Comparison of ENCODE assay signal across 26 cellular contexts in genomic region chr14:41825622-41826021, GRCh38.
"Had no signal": no experiment of that assay in that cellular context is flagged by ENCODE, and none has a peak within 500 bp of the region (broad histone marks: within the 10 kb centered on the region; RNA-seq: fewer than 3 reads in every experiment).

No MANE protein-coding gene starts in this region.

- H3K27me3 ChIP-seq: colonic mucosa, esophagus squamous epithelium, gastrocnemius medialis, heart right ventricle, left lung had no signal

- H3K36me3 ChIP-seq: colonic mucosa, esophagus squamous epithelium, gastrocnemius medialis, heart right ventricle, left lung, lower lobe of right lung had no signal

- H3K4me1 ChIP-seq: colonic mucosa, esophagus squamous epithelium, gastrocnemius medialis, heart right ventricle, left lung, lower lobe of right lung had no signal

- H3K4me3 ChIP-seq: colonic mucosa, esophagus squamous epithelium, gastrocnemius medialis, heart right ventricle, left lung, lower lobe of right lung, mucosa of descending colon had no signal

- H3K9me3 ChIP-seq: colonic mucosa, esophagus squamous epithelium, gastrocnemius medialis, lower lobe of right lung had no signal

- H3K27ac ChIP-seq: colonic mucosa, epithelial cell of prostate, esophagus squamous epithelium, gastrocnemius medialis, heart right ventricle, left lung, lower lobe of right lung had no signal

- DNase-seq: colonic mucosa; cortex of kidney; effector CD8-positive, alpha-beta T cell; effector memory CD8-positive, alpha-beta T cell; endodermal cell; erythroblast; esophagus squamous epithelium; foreskin fibroblast; foreskin melanocyte; gastrocnemius medialis; glutamatergic neuron; head of caudate nucleus; heart right ventricle; hippocampal formation; left cardiac atrium; left lung; left ventricle myocardium superior; lower lobe of right lung; mesenchymal stem cell; mucosa of descending colon; naive B cell had no signal

- FAIRE-seq: endometrium, islet of Langerhans, keratinocyte had no signal

- ATAC-seq: effector memory CD8-positive, alpha-beta T cell; esophagus mucosa; gastrocnemius medialis; heart right ventricle; left cardiac atrium; left lung; left ventricle myocardium superior; lower lobe of right lung; mucosa of descending colon had no signal
